ENCODE assay signal across 6 cellular contexts in the genomic region with DNA sequence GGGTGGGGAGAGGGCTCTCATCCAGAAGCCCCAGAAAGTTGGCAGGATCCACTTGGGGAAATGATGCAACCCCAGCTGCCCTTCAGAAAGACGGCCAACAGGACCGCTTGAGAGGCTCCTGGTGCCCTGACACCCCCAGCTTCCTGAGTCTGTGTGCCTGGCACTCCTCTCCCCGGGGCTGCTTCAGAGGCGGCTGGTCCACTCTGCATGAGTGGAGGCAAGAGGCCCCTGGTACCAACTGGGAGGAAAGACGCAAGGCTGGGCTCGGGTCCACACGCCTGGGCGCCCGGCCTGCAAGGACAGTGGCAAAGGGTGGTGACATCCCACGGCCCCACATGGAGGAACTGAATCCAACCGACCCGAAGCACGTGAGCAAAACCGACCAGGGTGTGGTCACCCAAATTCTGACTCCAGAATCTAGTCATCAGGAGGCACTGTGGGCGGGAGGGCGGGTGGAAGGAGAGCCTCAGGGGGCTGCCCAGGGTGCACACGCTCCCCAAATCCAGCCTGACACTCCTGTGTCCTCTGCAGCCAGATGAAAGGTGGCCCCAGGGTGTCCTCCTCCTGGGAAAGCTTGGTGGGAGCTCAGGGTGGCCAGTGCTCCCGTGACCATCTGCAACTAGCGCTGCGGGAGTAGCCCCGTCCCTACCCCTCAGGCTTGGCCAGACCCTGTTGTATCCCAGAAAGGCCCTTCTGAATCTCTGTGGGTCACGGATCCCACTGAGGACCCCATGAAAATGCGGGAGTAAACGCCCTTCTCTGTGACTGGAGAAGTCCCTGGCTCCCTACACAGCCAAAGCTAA. TPM values are rescaled to one million over a fixed set of nuclear protein-coding genes. Genes with fewer than 3 reads are reported as not detected.
DNase-seq lines count a peak whose midpoint lies in the region; ATAC-seq and TF ChIP-seq lines count a peak whose summit lies in the region.

No MANE protein-coding gene starts in this region.

- H3K9me3 ChIP-seq in A673 (ENCODE audit: low read depth, low read length, poor library complexity, severe bottlenecking) (no peaks in the 10 kb centered on the region), NT2/D1 (ENCODE audit: insufficient read depth, low read length) (no peaks in the 10 kb centered on the region), subcutaneous abdominal adipose tissue (ENCODE audit: control insufficient read depth in 5 of 5, low read length in 5 of 5) (no peaks in the 10 kb centered on the region)

- BruUV-seq in A673 (replicated peaks; lab: Mats Ljungman, UMichigan) = no TSS peak

- no peaks in the 10 kb centered on the region for H3K27me3 ChIP-seq in A673 (replicated peaks; ENCODE audit: insufficient read depth, low read depth, low read length, poor library complexity)
- H3K27me3 ChIP-seq in NT2/D1 (ENCODE audit: insufficient read depth, insufficient read length) = no peaks in the 10 kb centered on the region
- no peaks in the 10 kb centered on the region for H3K27me3 ChIP-seq in subcutaneous abdominal adipose tissue (ENCODE audit: control insufficient read depth in 5 of 5, insufficient read depth in 4 of 5, low read length in 5 of 5)

- CTCF ChIA-PET in A673 (lab: Charles Lee) = no interaction called here

- no peak for DNase-seq in A673 (ENCODE audit: low spot score)
- DNase-seq in NT2/D1 (ENCODE audit: low read depth, low spot score) = no peak
- DNase-seq in fibroblast of the aortic adventitia (ENCODE audit: low read depth) = peak; percentile 90
- no peak for DNase-seq in NCI-H146 (lab: John Stamatoyannopoulos, UW)

- H3K9ac ChIP-seq in NT2/D1 (ENCODE audit: insufficient read length, low read depth) = no peak overlapping the region
- peak overlapping the region; percentile 60 to 80 (median 73) for H3K9ac ChIP-seq in subcutaneous abdominal adipose tissue (ENCODE audit: low read length in 5 of 5)

- ATAC-seq in HG03175 (IDR thresholded peaks at IDR 0.05; ENCODE audit: unreplicated experiment) = no peak

- POLR2A ChIA-PET in A673 (lab: Charles Lee; ENCODE audit: low non-redundant PET) = no interaction called here

- H3K36me3 ChIP-seq in A673 (ENCODE audit: insufficient read depth, low read length, poor library complexity, severe bottlenecking) (peaks cover 23% of the 10 kb centered on the region), NT2/D1 (ENCODE audit: insufficient read depth, insufficient read length, low read length) (peaks cover 73% of the 10 kb centered on the region), subcutaneous abdominal adipose tissue (ENCODE audit: control insufficient read depth in 5 of 5, insufficient read depth in 5 of 5, low read length in 5 of 5) (peaks cover 0 to 39% (median 36%) of the 10 kb centered on the region in 5 donors)

- H3K27ac ChIP-seq in A673 (ENCODE audit: low read depth, low read length, poor library complexity, severe bottlenecking) (peak overlapping the region; percentile 38), subcutaneous abdominal adipose tissue (ENCODE audit: low read depth, low read length) (peak overlapping the region; percentile 99)

- peaks cover 14% of the 10 kb centered on the region for H3K4me1 ChIP-seq in A673 (ENCODE audit: insufficient read depth, low read length, poor library complexity, severe bottlenecking)
- peaks cover 14% of the 10 kb centered on the region for H3K4me1 ChIP-seq in NT2/D1 (ENCODE audit: insufficient read depth, insufficient read length)
- peaks cover 5 to 56% (median 51%) of the 10 kb centered on the region in 5 donors for H3K4me1 ChIP-seq in subcutaneous abdominal adipose tissue (ENCODE audit: control insufficient read depth in 5 of 5, insufficient read depth in 5 of 5, low read length in 5 of 5)

- intact Hi-C loops in A673 (cut with micrococcal nuclease; ENCODE audit: unreplicated experiment) = no loop called here

- H3K4me3 ChIP-seq in A673 (ENCODE audit: low read depth, low read length, poor library complexity, severe bottlenecking) = peak overlapping the region; percentile 91
- peak overlapping the region; percentile 4 for H3K4me3 ChIP-seq in NT2/D1 (ENCODE audit: insufficient read length, low read depth)
- H3K4me3 ChIP-seq in fibroblast of the aortic adventitia (ENCODE audit: low read depth, low read length) = peak overlapping the region; percentile 95
- H3K4me3 ChIP-seq in subcutaneous abdominal adipose tissue (ENCODE audit: low read depth in 1 of 5, low read length in 5 of 5) = peak overlapping the region; percentile 60 to 86 (median 72)

- no peak for TF ChIP-seq CTCF in A673 (conservative IDR thresholded peaks at IDR 0.05; ENCODE audit: low read depth, low read length)
- TF ChIP-seq CTCF in fibroblast of the aortic adventitia (IDR thresholded peaks at IDR 0.05; ENCODE audit: insufficient read depth, low read length) = no peak

RNA-seq across cellular contexts. Expression of a gene that starts 3.7 kb away (rescaled TPM):
- 94.6 and 95.4 TPM in 2 replicates for total RNA-seq in A673 (2021)
- total RNA-seq in fibroblast of the aortic adventitia (ENCODE audit: low replicate concordance) = 388 and 436 TPM in 2 replicates

RNA-seq across cellular contexts. Expression of a gene that starts 32.0 kb away (rescaled TPM):
- total RNA-seq in A673 (2021) (82.8 and 90.2 TPM in 2 replicates), fibroblast of the aortic adventitia (ENCODE audit: low replicate concordance) (34.6 and 44.4 TPM in 2 replicates)

RNA-seq across cellular contexts. Expression of a gene that starts 33.9 kb away (rescaled TPM):
- total RNA-seq in A673 (2021) = 2.1 and 2.5 TPM in 2 replicates
- 0.45 and 1.2 TPM in 2 replicates for total RNA-seq in fibroblast of the aortic adventitia (ENCODE audit: low replicate concordance)

RNA-seq across cellular contexts. Expression of a gene that starts 53.3 kb away (rescaled TPM):
- total RNA-seq in A673 (2021) = 33.5 and 37.6 TPM in 2 replicates
- 28.7 and 51.6 TPM in 2 replicates for total RNA-seq in fibroblast of the aortic adventitia (ENCODE audit: low replicate concordance)

RNA-seq across cellular contexts. Expression of a gene that starts 57.2 kb away (rescaled TPM):
- total RNA-seq in A673 (2021) = 1.1 and 1.7 TPM in 2 replicates
- total RNA-seq in fibroblast of the aortic adventitia (ENCODE audit: low replicate concordance) = 0.36 TPM in 1 of 2 replicates, not detected in the other

Comparison
In these comparisons a context has a peak if more than half of its experiments do, and no peak if none do; other contexts are left out.
1. H3K4me3 ChIP-seq: peak in every context shown above with its lines; median percentile 95 in fibroblast of the aortic adventitia; 91 in A673; 72 in subcutaneous abdominal adipose tissue; 4 in NT2/D1.